In genomic region chr13:76886005-76886291, GRCh38 we compare ENCODE assay signal across 8 cellular contexts. TPM values are rescaled to one million over a fixed set of nuclear protein-coding genes. Genes with fewer than 3 reads are reported as not detected.
DNase-seq lines count a peak whose midpoint lies in the region; ATAC-seq, FAIRE-seq and TF ChIP-seq lines count a peak whose summit lies in the region.

No MANE protein-coding gene starts in this region.

- H3K9me1 ChIP-seq in K562 (ENCODE audit: control insufficient read depth, insufficient read depth, low read length), result no peaks in the 10 kb centered on the region

- H3K27me3 ChIP-seq in CD4-positive, alpha-beta memory T cell (ENCODE audit: insufficient read depth, low read length), result no peaks in the 10 kb centered on the region
- H3K27me3 ChIP-seq in K562 (ENCODE audit: control insufficient read depth in 2 of 2, insufficient read depth in 2 of 2, low read length in 2 of 2), result peaks cover 0 to 14% of the 10 kb centered on the region in 2 experiments; a peak in 2 of 5 replicates

- ATAC-seq in HG03039 (IDR thresholded peaks at IDR 0.05; ENCODE audit: unreplicated experiment) (peak; percentile 15), K562 (no peak), HG03045 (IDR thresholded peaks at IDR 0.05; ENCODE audit: unreplicated experiment) (no peak)

- BruUV-seq in K562 (replicated peaks; lab: Mats Ljungman, UMichigan), result no TSS peak

- intact Hi-C loops in CD4-positive, alpha-beta memory T cell (cut with micrococcal nuclease), result loop anchor here (1.0 to 5.0 kb wide), 5 partner anchors 64 to 811 kb away; partner anchors contain the start of genes CLN5, MYCBP2 and SLAIN1
- intact Hi-C loops in K562 (cut with micrococcal nuclease), result no loop called here

- CTCF ChIA-PET in CD4-positive, alpha-beta memory T cell (lab: Charles Lee; ENCODE audit: partially characterized antibody), result interaction anchor here (0.8 to 4.4 kb wide), 20 partner anchors 9 to 1188 kb away, joined by 3 to 28 read pairs (median 4); no protein-coding TSS in a partner anchor
- CTCF ChIA-PET in K562 (lab: Yijun Ruan, JAX; ENCODE audit: low intra/inter-chr PET ratio), result no interaction called here

- peak overlapping the region; percentile 84 for H2AFZ ChIP-seq in K562 (ENCODE audit: low read depth, low read length)

- no peak for TF ChIP-seq POLR2A in K562 (conservative IDR thresholded peaks at IDR 0.05)

- TF ChIP-seq EP300 in K562 (IDR thresholded peaks at IDR 0.05; ENCODE audit: low read length), result no peak

- H3K9ac ChIP-seq in K562 (ENCODE audit: insufficient read depth in 1 of 2, low read depth in 2 of 2, low read length in 2 of 2), result peak overlapping the region; percentile 20 to 87; a peak in 2 of 4 replicates

- peak overlapping the region; percentile 65 to 88 (median 78) for H3K4me3 Mint-ChIP-seq in CD4-positive, alpha-beta memory T cell
- H3K4me3 Mint-ChIP-seq in mesothelial cell of epicardium, result peak overlapping the region; percentile 71

- POLR2A ChIA-PET in CD4-positive, alpha-beta memory T cell (lab: Charles Lee; ENCODE audit: partially characterized antibody), result interaction anchor here (0.6 to 3.0 kb wide), 15 partner anchors 9 to 1559 kb away, joined by 3 to 45 read pairs (median 6); partner anchors contain the start of genes CLN5, FBXL3, LMO7 and MYCBP2
- POLR2A ChIA-PET in K562 (lab: Yijun Ruan, JAX), result interaction anchor here (0.6 kb wide), 1 partner anchor 593 kb away, joined by 3 read pairs; no protein-coding TSS in a partner anchor

- peaks cover 2 to 5% of the 10 kb centered on the region in 2 donors for H3K27me3 Mint-ChIP-seq in CD4-positive, alpha-beta memory T cell
- peaks cover 70% of the 10 kb centered on the region for H3K27me3 Mint-ChIP-seq in mesothelial cell of epicardium (ENCODE audit: low read depth)

- peak overlapping the region; percentile 27 for H3K27ac ChIP-seq in CD4-positive, alpha-beta memory T cell (ENCODE audit: low read depth, low read length)
- no peak overlapping the region for H3K27ac ChIP-seq in K562 (ENCODE audit: extremely low read depth, low read depth, low read length)

- no peaks in the 10 kb centered on the region for H4K20me1 ChIP-seq in K562 (replicated peaks; ENCODE audit: control insufficient read depth, insufficient read depth, low read length)

- peak overlapping the region; percentile 29 to 80 for H3K4me3 ChIP-seq in CD4-positive, alpha-beta memory T cell (ENCODE audit: low read length in 2 of 2)
- H3K4me3 ChIP-seq in K562, result peak overlapping the region; percentile 44

- H3K36me3 ChIP-seq in CD4-positive, alpha-beta memory T cell (ENCODE audit: insufficient read depth, low read length), result no peaks in the 10 kb centered on the region
- no peaks in the 10 kb centered on the region for H3K36me3 ChIP-seq in K562 (ENCODE audit: control insufficient read depth, insufficient read depth, low read length)

- peaks cover 0 to 4% of the 10 kb centered on the region in 2 donors for H3K36me3 Mint-ChIP-seq in CD4-positive, alpha-beta memory T cell
- no peaks in the 10 kb centered on the region for H3K36me3 Mint-ChIP-seq in mesothelial cell of epicardium

- no peak overlapping the region for H3K27ac Mint-ChIP-seq in CD4-positive, alpha-beta memory T cell
- no peak overlapping the region for H3K27ac Mint-ChIP-seq in mesothelial cell of epicardium

- in situ Hi-C loops in K562 (cut with MboI), result no loop called here

- no CpG with 5 or more reads among the region's 37 CpGs for WGBS in K562 (ENCODE audit: insufficient coverage, low coverage, missing lambda C conversion rate)

- FAIRE-seq in K562 (lab: Jason Lieb, UNC), result no peak

- no peaks in the 10 kb centered on the region for H3K79me2 ChIP-seq in K562 (ENCODE audit: control insufficient read depth, insufficient read depth, low read length)

- no peak for TF ChIP-seq CTCF in K562 (IDR thresholded peaks at IDR 0.05 in 2 of 3, conservative IDR thresholded peaks at IDR 0.05 in 1 of 3; ENCODE audit: insufficient read depth in 2 of 3, low read depth in 1 of 3, low read length in 3 of 3)
- no peak for TF ChIP-seq CTCF in mesothelial cell of epicardium (IDR thresholded peaks at IDR 0.05; ENCODE audit: unreplicated experiment)

- no peaks in the 10 kb centered on the region for H3K9me3 ChIP-seq in CD4-positive, alpha-beta memory T cell (ENCODE audit: control insufficient read depth in 1 of 2, low read length in 2 of 2)
- no peaks in the 10 kb centered on the region for H3K9me3 ChIP-seq in K562 (replicated peaks; ENCODE audit: control insufficient read depth, insufficient read depth, low read depth, low read length)

- peaks cover 15 to 49% (median 25%) of the 10 kb centered on the region in 4 donors for H3K4me1 Mint-ChIP-seq in CD4-positive, alpha-beta memory T cell
- H3K4me1 Mint-ChIP-seq in mesothelial cell of epicardium, result peaks cover 29% of the 10 kb centered on the region

- H3K4me1 ChIP-seq in CD4-positive, alpha-beta memory T cell (ENCODE audit: insufficient read depth, low read length), result peaks cover 16% of the 10 kb centered on the region
- H3K4me1 ChIP-seq in K562 (replicated peaks in 1 of 2; ENCODE audit: control insufficient read depth in 2 of 2, insufficient read depth in 2 of 2, low read length in 2 of 2), result peaks cover 0 to 20% of the 10 kb centered on the region in 2 experiments; a peak in 2 of 5 replicates

- no peak for DNase-seq in CD4-positive, alpha-beta memory T cell
- DNase-seq in K562 (ENCODE audit: extremely low read depth in 1 of 4, low spot score in 3 of 4), result peak in 1 of 4 experiments; percentile 9
- DNase-seq in mesothelial cell of epicardium (ENCODE audit: low spot score in 2 of 2, unreplicated experiment in 2 of 2), result no peak
- no peak for DNase-seq in NCI-H1105 (lab: John Stamatoyannopoulos, UW)
- no peak for DNase-seq in NK-92 (lab: John Stamatoyannopoulos, UW; ENCODE audit: unreplicated experiment)
- DNase-seq in kidney tubule cell (ENCODE audit: low spot score), result no peak

- no peaks in the 10 kb centered on the region for H3K9me3 Mint-ChIP-seq in CD4-positive, alpha-beta memory T cell
- H3K9me3 Mint-ChIP-seq in mesothelial cell of epicardium, result no peaks in the 10 kb centered on the region

- peak overlapping the region; percentile 49; the same call in 1 of the 2 replicates for H3K4me2 ChIP-seq in K562 (ENCODE audit: insufficient read depth, low read length)

- TF ChIP-seq RAD21 in K562 (CRISPR knock-in tag; conservative IDR thresholded peaks at IDR 0.05 in 1 of 2, IDR thresholded peaks at IDR 0.05 in 1 of 2), result no peak

TF ChIP-seq in K562, 482 proteins besides CTCF, POLR2A, EP300 and RAD21:
- TF ChIP-seq NRF1 (conservative IDR thresholded peaks at IDR 0.05 in 1 of 2, IDR thresholded peaks at IDR 0.05 in 1 of 2) (peak in 1 of 2 experiments; percentile 2; a peak in 1 of 4 replicates), ZFX (CRISPR knock-in tag; IDR thresholded peaks at IDR 0.05) (0 out of 2 replicates have a peak, but pooled peaks have one; percentile 6), CCNT2 (IDR thresholded peaks at IDR 0.05; ENCODE audit: borderline replicate concordance, extremely low read depth, insufficient read length, low read depth, low read length) (no peak), ZBTB1 (CRISPR knock-in tag; IDR thresholded peaks at IDR 0.05; ENCODE audit: borderline replicate concordance, low read depth) (peak; percentile 53; the same call in 1 of the 2 replicates)
TF ChIP-seq in K562: peak in this region for 3.

RNA-seq across cellular contexts. Expression of gene KCTD12, which starts 0.3 kb away (rescaled TPM):
- total RNA-seq in CD4-positive, alpha-beta memory T cell, result 1 to 10 TPM; 9.3 to 9.6 TPM
- polyA plus RNA-seq in CD4-positive, alpha-beta memory T cell, result under 1 TPM; 0.15 to 0.56 TPM
- 0.18 and 0.23 TPM in 2 replicates for total RNA-seq in K562 (2011; cell fraction: chromatin; rRNA removed; ENCODE audit: low replicate concordance)
- 0.26 and 0.33 TPM in 2 replicates for total RNA-seq in K562 (2011; cell fraction: nucleolus; rRNA removed)
- total RNA-seq in K562 (2011; cell fraction: nucleoplasm; rRNA removed), result 0.29 and 0.38 TPM in 2 replicates
- total RNA-seq in K562 (2014; rRNA removed) (0.27 and 0.37 TPM in 2 replicates), K562 (2014; rRNA removed; fragmentation: Illumina TruSeq; extraction: Trizol) (0.26 and 0.44 TPM in 2 replicates), K562 (2015; rRNA removed; fragmentation: Illumina TruSeq; extraction: Trizol) (0.26 and 0.40 TPM in 2 replicates), K562 (2021) (0.74 and 0.93 TPM in 2 replicates), mesothelial cell of epicardium (121 to 142 TPM (median 142 TPM) in 3 replicates)
- polyA plus RNA-seq in K562 (2011; rRNA removed) (0.31 TPM in 2 replicates), K562 (2014; fragmentation: Illumina TruSeq; extraction: Trizol) (0.35 and 0.42 TPM in 2 replicates), K562 (2014; fragmentation: Nextera tagmentation; extraction: Ambion mirVana) (under 1 TPM; 0.14 to 0.24 TPM), K562 (2014; rRNA removed) (0.28 and 0.32 TPM in 2 replicates)
- polyA plus RNA-seq in K562 (2011; cell fraction: cytosol; rRNA removed), result 0.22 and 0.30 TPM in 2 replicates
- 0.15 and 0.27 TPM in 2 replicates for polyA plus RNA-seq in K562 (2011; cell fraction: nucleus; rRNA removed)
- polyA plus RNA-seq in K562 (2012), result 0.19 and 0.47 TPM in 2 replicates
- polyA minus RNA-seq in K562 (2011; rRNA and poly(A)+ RNA removed), result 0.46 and 0.48 TPM in 2 replicates
- polyA minus RNA-seq in K562 (2011; cell fraction: cytosol; rRNA and poly(A)+ RNA removed), result 0.29 and 0.82 TPM in 2 replicates
- polyA minus RNA-seq in K562 (2011; cell fraction: nucleus; rRNA and poly(A)+ RNA removed), result 0.40 and 0.56 TPM in 2 replicates

Comparison
In these comparisons a context has a peak if more than half of its experiments do, and no peak if none do; other contexts are left out.
1. RNA of gene KCTD12, which starts 0.3 kb away (total RNA-seq): 121 to 142 TPM in mesothelial cell of epicardium; 9.3 to 9.6 TPM in CD4-positive, alpha-beta memory T cell and 0.18 to 0.93 TPM in K562; every median in the first group is over 10 times any median in the second.